In genomic region chr6:43172127-43173007, GRCh38 we compare ENCODE assay signal across 8 cellular contexts. TPM values are rescaled to one million over a fixed set of nuclear protein-coding genes. Genes with fewer than 3 reads are reported as not detected.
A peak's percentile ranks its signal among the peaks of the same experiment; 100 is the strongest.
DNase-seq lines count a peak whose midpoint lies in the region; ATAC-seq and TF ChIP-seq lines count a peak whose summit lies in the region.

No MANE protein-coding gene starts in this region.

- POLR2A ChIA-PET in PC-3 (lab: Charles Lee; ENCODE audit: unreplicated experiment) = no interaction called here

- TF ChIP-seq POLR2A in gastroesophageal sphincter (IDR thresholded peaks at IDR 0.05) (peak in 1 of 2 donors; percentile 13), tibial nerve (IDR thresholded peaks at IDR 0.05) (no peak)

- DNase-seq in SKM-1 treated with dmso at 0.1 percent for 144 hours (lab: John Stamatoyannopoulos, UW; ENCODE audit: unreplicated experiment) (peak; percentile 39), SKM-1 (lab: John Stamatoyannopoulos, UW; ENCODE audit: unreplicated experiment) (no peak), PC-3 (peak; percentile 36), activated gamma-delta T cell (lab: John Stamatoyannopoulos, UW) (peak; percentile 34), tibial nerve (ENCODE audit: low spot score in 2 of 2) (peak; percentile 18 to 23)

- peak overlapping the region; percentile 84 for H3K9ac ChIP-seq in PC-3 (ENCODE audit: low read length)

- H3K4me3 ChIP-seq in PC-3 (ENCODE audit: low read length) (peak overlapping the region; percentile 94), gastroesophageal sphincter (peak overlapping the region; percentile 62 to 99), neutrophil (ENCODE audit: low read depth in 1 of 2, low read length in 1 of 2) (peak overlapping the region; percentile 89 to 91), tibial nerve (peak overlapping the region; percentile 89 to 97 (median 96))

- 1 to 3% methylated on average over 27 to 31 of the region's 43 CpGs for WGBS in gastroesophageal sphincter (ENCODE audit: low coverage in 1 of 2), 2 donors
- 2% methylated on average over 43 of the region's 43 CpGs for WGBS in tibial nerve, 2 donors

- H3K4me2 ChIP-seq in PC-3 (ENCODE audit: low read length) = peak overlapping the region; percentile 86

- TF ChIP-seq CTCF in PC-3 (conservative IDR thresholded peaks at IDR 0.05; ENCODE audit: low read depth, low read length) (no peak), gastroesophageal sphincter (IDR thresholded peaks at IDR 0.05) (no peak), neutrophil (IDR thresholded peaks at IDR 0.05) (no peak), tibial nerve (IDR thresholded peaks at IDR 0.05) (no peak)

- CTCF ChIA-PET in PC-3 (lab: Charles Lee) = no interaction called here

- H2AFZ ChIP-seq in PC-3 (ENCODE audit: low read length) = peak overlapping the region; percentile 62

- no peak for TF ChIP-seq EP300 in gastroesophageal sphincter (IDR thresholded peaks at IDR 0.05)
- no peak for TF ChIP-seq EP300 in tibial nerve (IDR thresholded peaks at IDR 0.05)

- H3K9me2 ChIP-seq in PC-3 (replicated peaks; ENCODE audit: low read length) = no peaks in the 10 kb centered on the region

- H3K27me3 ChIP-seq in PC-3 (ENCODE audit: low read length) (no peaks in the 10 kb centered on the region), gastroesophageal sphincter (no peaks in the 10 kb centered on the region), neutrophil (no peaks in the 10 kb centered on the region), tibial nerve (no peaks in the 10 kb centered on the region)

- ATAC-seq in PC-3 (peak; percentile 2; the same call in 1 of the 2 replicates), gastroesophageal sphincter (no peak), HG03439 (IDR thresholded peaks at IDR 0.05; ENCODE audit: unreplicated experiment) (no peak)

- no peaks in the 10 kb centered on the region for H3F3A ChIP-seq in PC-3 (ENCODE audit: low read length, unreplicated experiment)

- peaks cover 38% of the 10 kb centered on the region for H3K79me2 ChIP-seq in PC-3 (ENCODE audit: low read length)

- H3K4me1 ChIP-seq in PC-3 (ENCODE audit: insufficient read depth, low read length) (peaks cover 29% of the 10 kb centered on the region), gastroesophageal sphincter (peaks cover 0 to 53% (median 29%) of the 10 kb centered on the region in 3 donors), neutrophil (ENCODE audit: control insufficient read depth in 1 of 2, insufficient read depth in 1 of 2, low read depth in 1 of 2, low read length in 1 of 2) (peaks cover 53 to 56% of the 10 kb centered on the region in 2 experiments), tibial nerve (peaks cover 0 to 41% (median 26%) of the 10 kb centered on the region in 4 donors)

- H3K27ac ChIP-seq in PC-3 (ENCODE audit: low read length) (no peak overlapping the region), gastroesophageal sphincter (peak overlapping the region; percentile 92 to 100 (median 100)), neutrophil (peak overlapping the region; percentile 95), tibial nerve (peak overlapping the region; percentile 96 to 100 (median 98))

- H3K36me3 ChIP-seq in PC-3 (ENCODE audit: low read depth, low read length) = peaks cover 20% of the 10 kb centered on the region
- peaks cover 0 to 21% of the 10 kb centered on the region in 2 donors for H3K36me3 ChIP-seq in gastroesophageal sphincter
- H3K36me3 ChIP-seq in neutrophil = peaks cover 15% of the 10 kb centered on the region
- peaks cover 0 to 17% (median 0%) of the 10 kb centered on the region in 3 donors for H3K36me3 ChIP-seq in tibial nerve

- intact Hi-C loops in PC-3 (cut with micrococcal nuclease) = no loop called here

- H4K20me1 ChIP-seq in PC-3 (ENCODE audit: low read length) = peaks cover 11% of the 10 kb centered on the region

- no TSS peak for BruUV-seq in PC-3 (replicated peaks; lab: Mats Ljungman, UMichigan)

- H3K9me3 ChIP-seq in PC-3 (ENCODE audit: low read length) (no peaks in the 10 kb centered on the region), gastroesophageal sphincter (no peaks in the 10 kb centered on the region), neutrophil (no peaks in the 10 kb centered on the region), tibial nerve (no peaks in the 10 kb centered on the region)

RNA-seq across cellular contexts. Expression of gene SRF, which starts 1.3 kb away (rescaled TPM):
- total RNA-seq in PC-3 (2014; rRNA removed) (35.0 and 44.3 TPM in 2 replicates), gastroesophageal sphincter (100 to 1,000 TPM in 3 of 4 donors, 10 to 100 TPM in 1; 92.6 to 192 (median 117) TPM), tibial nerve (10 to 100 TPM; 28.4 to 49.8 (median 35.3) TPM)

RNA-seq across cellular contexts. Expression of gene CUL9, which starts 9.6 kb away (rescaled TPM):
- total RNA-seq in PC-3 (2014; rRNA removed) = 30.4 and 43.8 TPM in 2 replicates
- 10 to 100 TPM; 23.2 to 36.6 (median 24.2) TPM for total RNA-seq in gastroesophageal sphincter
- 10 to 100 TPM; 47.9 to 76.2 (median 49.3) TPM for total RNA-seq in tibial nerve

RNA-seq across cellular contexts. Expression of gene DNPH1, which starts 56.9 kb away (rescaled TPM):
- total RNA-seq in PC-3 (2014; rRNA removed) (128 and 176 TPM in 2 replicates), gastroesophageal sphincter (10 to 100 TPM; 66.5 to 95.0 (median 86.6) TPM), tibial nerve (100 to 1,000 TPM in 2 of 4 donors, 10 to 100 TPM in 2; 61.8 to 114 (median 101) TPM)
